Comparison of ENCODE assay signal across 21 cellular contexts in the genomic region with DNA sequence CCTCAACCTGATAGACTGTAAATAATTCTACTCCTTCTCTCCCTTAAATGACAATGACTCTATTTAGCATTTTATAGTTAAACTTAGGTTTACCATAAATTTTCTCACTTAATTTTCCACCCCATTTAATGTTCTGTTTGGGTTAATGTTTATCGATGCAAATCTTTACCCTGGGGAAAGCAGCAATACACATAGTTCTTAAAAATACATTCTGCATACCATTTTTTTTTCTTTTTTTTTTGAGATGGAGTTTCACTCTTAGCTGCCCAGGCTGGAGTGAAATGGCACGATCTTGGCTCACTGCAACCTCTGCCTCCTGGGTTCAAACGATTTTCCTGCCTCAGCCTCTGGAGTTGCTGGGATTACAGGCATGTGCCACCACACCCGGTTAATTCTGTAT.
"Had no signal": no experiment of that assay in that cellular context is flagged by ENCODE, and none has a peak within 500 bp of the region (broad histone marks: within the 10 kb centered on the region; RNA-seq: fewer than 3 reads in every experiment).

No MANE protein-coding gene starts in this region.

- H3K4me3 Mint-ChIP-seq: activated CD4-positive, alpha-beta T cell treated with anti-CD3 and anti-CD28 coated beads, Interleukin-2, amount 10 ng/mL, durations not matched to agents 24 days and 14 days; activated CD8-positive, alpha-beta T cell treated with anti-CD3 and anti-CD28 coated beads, Interleukin-2, amount 10 ng/mL, durations not matched to agents 7 days and 5 days; activated naive CD8-positive, alpha-beta T cell; naive thymus-derived CD8-positive, alpha-beta T cell; type B pancreatic cell had no signal

- H3K27me3 Mint-ChIP-seq: activated CD4-positive, alpha-beta T cell treated with anti-CD3 and anti-CD28 coated beads, Interleukin-2, amount 10 ng/mL, durations not matched to agents 24 days and 14 days; activated naive CD8-positive, alpha-beta T cell; naive thymus-derived CD8-positive, alpha-beta T cell; type B pancreatic cell had no signal

- ATAC-seq: activated CD8-positive, alpha-beta T cell treated with anti-CD3 and anti-CD28 coated beads, Interleukin-2, amount 10 ng/mL, durations not matched to agents 7 days and 5 days; body of pancreas; esophagus mucosa; left ventricle myocardium superior; naive thymus-derived CD8-positive, alpha-beta T cell; right cardiac atrium had no signal

- H3K27ac Mint-ChIP-seq: activated CD4-positive, alpha-beta T cell treated with anti-CD3 and anti-CD28 coated beads, Interleukin-2, amount 10 ng/mL, durations not matched to agents 24 days and 14 days; activated CD8-positive, alpha-beta T cell treated with anti-CD3 and anti-CD28 coated beads, Interleukin-2, amount 10 ng/mL, durations not matched to agents 7 days and 5 days; activated naive CD8-positive, alpha-beta T cell; type B pancreatic cell had no signal

- DNase-seq: activated CD4-positive, alpha-beta T cell treated with anti-CD3 and anti-CD28 coated beads, Interleukin-2, amount 10 ng/mL, durations not matched to agents 24 days and 14 days; activated CD4-positive, CD25-positive, alpha-beta regulatory T cell; activated CD8-positive, alpha-beta memory T cell treated with anti-CD3 and anti-CD28 coated beads, Interleukin-2, amount 50 U/mL, for 48 hours; activated CD8-positive, alpha-beta T cell treated with anti-CD3 and anti-CD28 coated beads, Interleukin-2, amount 10 ng/mL, durations not matched to agents 7 days and 5 days; activated gamma-delta T cell treated with Interleukin-2 at 50 U/mL for 16 hours; amygdala; body of pancreas; caudate nucleus; left ventricle myocardium superior; mesenchymal stem cell; naive thymus-derived CD8-positive, alpha-beta T cell; posterior cingulate gyrus; right cardiac atrium; stimulated activated CD4-positive, alpha-beta T cell treated with anti-CD3 and anti-CD28 coated beads, Interleukin-4, amount 100 ng/mL, for 24 hours; stimulated activated naive CD4-positive, alpha-beta T cell treated with Interleukin-2 at 50 U/mL for 16 hours had no signal

- H3K9me3 Mint-ChIP-seq: activated CD4-positive, alpha-beta T cell treated with anti-CD3 and anti-CD28 coated beads, Interleukin-2, amount 10 ng/mL, durations not matched to agents 24 days and 14 days had no signal

- FAIRE-seq: colon, endometrium, keratinocyte had no signal
